8 cellular contexts compared by ENCODE assay signal in genomic region chr15:85296615-85297402, GRCh38.
DNase-seq lines count a peak whose midpoint lies in the region; ATAC-seq and FAIRE-seq lines count a peak whose summit lies in the region.

No MANE protein-coding gene starts in this region.

- ATAC-seq in GM18498 (IDR thresholded peaks at IDR 0.05; ENCODE audit: unreplicated experiment) (peak; percentile 85), HG02885 (IDR thresholded peaks at IDR 0.05; ENCODE audit: poor library complexity, unreplicated experiment) (peak; percentile 95)

- peak; percentile 80 for DNase-seq in A172 (ENCODE audit: low spot score)
- DNase-seq in NCI-H1930 (lab: John Stamatoyannopoulos, UW): peak; percentile 6 to 51
- DNase-seq in brain pericyte (ENCODE audit: low read depth, low spot score): peak; percentile 51
- DNase-seq in stimulated activated CD4-positive, alpha-beta T cell treated with anti-CD3 and anti-CD28 coated beads, Interleukin-15, amount 100 ng/mL, for 1 hour (ENCODE audit: low read depth in 1 of 2, low spot score in 1 of 2): peak; percentile 8 to 38

- FAIRE-seq in TTC549 (lab: Jason Lieb, UNC) (peak; percentile 42), islet of Langerhans (lab: Jason Lieb, UNC) (peak; percentile 53)

Comparison
In these comparisons a context has a peak if more than half of its experiments do, and no peak if none do; other contexts are left out.
1. Peak in every context shown above with its lines: DNase-seq and ATAC-seq.
2. DNase-seq: peak in every context shown above with its lines; median percentile 80 in A172; 51 in brain pericyte; 28 in NCI-H1930; 23 in stimulated activated CD4-positive, alpha-beta T cell treated with anti-CD3 and anti-CD28 coated beads, Interleukin-15, amount 100 ng/mL, for 1 hour.